In the genomic region with DNA sequence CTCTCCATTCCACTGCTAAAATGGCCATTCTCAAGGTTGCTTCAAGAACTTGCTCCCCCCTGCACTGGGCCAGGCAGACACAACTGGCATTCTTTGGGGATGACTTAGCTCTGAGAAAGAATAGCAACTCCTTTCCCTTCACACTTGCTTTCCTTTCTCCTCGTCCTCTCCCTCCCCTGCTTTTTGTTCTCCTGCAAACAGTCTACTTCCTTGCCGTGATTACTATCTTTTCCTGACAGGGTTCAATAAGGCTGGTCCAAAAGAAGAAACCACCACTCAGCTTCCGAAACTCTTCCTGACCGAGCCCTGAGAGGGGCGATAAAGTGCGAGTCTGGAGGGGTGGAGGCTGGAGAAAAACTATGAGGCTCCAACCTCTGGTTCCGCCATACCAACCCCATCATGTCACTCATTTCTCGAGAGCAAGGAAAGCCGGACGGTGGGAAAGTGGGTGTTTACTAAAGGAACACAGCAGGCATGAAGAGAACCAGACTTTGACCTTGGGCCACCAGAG, we compare ENCODE assay signal across 13 cellular contexts. TPM values are rescaled to one million over a fixed set of nuclear protein-coding genes. Genes with fewer than 3 reads are reported as not detected.
A peak's percentile ranks its signal among the peaks of the same experiment; 100 is the strongest.
DNase-seq lines count a peak whose midpoint lies in the region; ATAC-seq, FAIRE-seq and TF ChIP-seq lines count a peak whose summit lies in the region.
"Had no signal": no experiment of that assay in that cellular context is flagged by ENCODE, and none has a peak within 500 bp of the region (broad histone marks: within the 10 kb centered on the region; RNA-seq: fewer than 3 reads in every experiment).

No MANE protein-coding gene starts in this region.

- no peaks in the 10 kb centered on the region for H3K27me3 Mint-ChIP-seq in astrocyte (ENCODE audit: low read depth, unreplicated experiment)

- H3K36me3 Mint-ChIP-seq in astrocyte (ENCODE audit: low read depth, unreplicated experiment): peaks cover 38% of the 10 kb centered on the region
- H3K36me3 Mint-ChIP-seq: stimulated activated effector memory CD8-positive, alpha-beta T cell treated with anti-CD3 and anti-CD28 coated beads, Interleukin-12 subunit alpha, Interleukin-12 subunit beta, amount 100 ng/mL, for 72 hours had no signal

- no peak for TF ChIP-seq POLR2A in gastrocnemius medialis (IDR thresholded peaks at IDR 0.05)
- no peak for TF ChIP-seq POLR2A in ovary (IDR thresholded peaks at IDR 0.05)

- 44 to 53% (median 51%) methylated on average over 10 of the region's 10 CpGs for WGBS in ovary, 3 donors

- H3K9me3 ChIP-seq in astrocyte (ENCODE audit: insufficient read depth, low read depth, low read length) (no peaks in the 10 kb centered on the region), right atrium auricular region (no peaks in the 10 kb centered on the region), gastrocnemius medialis (no peaks in the 10 kb centered on the region), ovary (no peaks in the 10 kb centered on the region)
- H3K9me3 ChIP-seq: neutrophil had no signal

- DNase-seq in GM04504 (ENCODE audit: low read depth) (peak; percentile 21), astrocyte (ENCODE audit: low read depth) (peak; percentile 81), right atrium auricular region (ENCODE audit: low spot score) (no peak), gastrocnemius medialis (peak; percentile 1 to 14), ovary (no peak), posterior cingulate gyrus (no peak)
- DNase-seq: GF-D8, NCI-H1105 treated with DMSO at 0.1 percent for 48 hours, SHP77 had no signal

- no peak for ATAC-seq in gastrocnemius medialis
- no peak for ATAC-seq in HG02852 (IDR thresholded peaks at IDR 0.05; ENCODE audit: unreplicated experiment)
- no peak for ATAC-seq in GM18867 (IDR thresholded peaks at IDR 0.05; ENCODE audit: unreplicated experiment)
- ATAC-seq: stimulated activated effector memory CD8-positive, alpha-beta T cell treated with anti-CD3 and anti-CD28 coated beads, Interleukin-12 subunit alpha, Interleukin-12 subunit beta, amount 100 ng/mL, for 72 hours had no signal

- peak overlapping the region; percentile 86 for H3K27ac Mint-ChIP-seq in astrocyte (ENCODE audit: unreplicated experiment)
- H3K27ac Mint-ChIP-seq: stimulated activated effector memory CD8-positive, alpha-beta T cell treated with anti-CD3 and anti-CD28 coated beads, Interleukin-12 subunit alpha, Interleukin-12 subunit beta, amount 100 ng/mL, for 72 hours had no signal

- peaks cover 93% of the 10 kb centered on the region for H4K20me1 ChIP-seq in astrocyte (ENCODE audit: insufficient read depth, low read length)

- TF ChIP-seq EP300 in ovary (IDR thresholded peaks at IDR 0.05): no peak

- H2AFZ ChIP-seq in astrocyte (ENCODE audit: low read depth, low read length): no peak overlapping the region

- H3K27ac ChIP-seq in astrocyte (ENCODE audit: low read depth, low read length) (peak overlapping the region; percentile 100), right atrium auricular region (peak overlapping the region; percentile 96 to 100), gastrocnemius medialis (peak overlapping the region; percentile 21 to 99 (median 97)), ovary (no peak overlapping the region)
- H3K27ac ChIP-seq: neutrophil had no signal

- H3K4me3 ChIP-seq in astrocyte (ENCODE audit: insufficient read depth, low read depth, low read length) (peak overlapping the region; percentile 34), right atrium auricular region (no peak overlapping the region), gastrocnemius medialis (peak overlapping the region in 1 of 4 donors; percentile 2), ovary (no peak overlapping the region)

- peak overlapping the region; percentile 75 for H3K4me3 Mint-ChIP-seq in astrocyte (ENCODE audit: unreplicated experiment)
- H3K4me3 Mint-ChIP-seq: stimulated activated effector memory CD8-positive, alpha-beta T cell treated with anti-CD3 and anti-CD28 coated beads, Interleukin-12 subunit alpha, Interleukin-12 subunit beta, amount 100 ng/mL, for 72 hours had no signal

- H3K27me3 ChIP-seq in astrocyte (ENCODE audit: insufficient read depth, low read length) (no peaks in the 10 kb centered on the region), right atrium auricular region (no peaks in the 10 kb centered on the region), gastrocnemius medialis (no peaks in the 10 kb centered on the region), ovary (no peaks in the 10 kb centered on the region)

- H3K36me3 ChIP-seq in astrocyte (ENCODE audit: insufficient read depth, low read length) (peaks cover 65% of the 10 kb centered on the region), right atrium auricular region (peaks cover 71% of the 10 kb centered on the region), gastrocnemius medialis (peaks cover 0 to 18% of the 10 kb centered on the region in 2 donors), ovary (no peaks in the 10 kb centered on the region)
- H3K36me3 ChIP-seq: neutrophil had no signal

- in situ Hi-C loops in gastrocnemius medialis (cut with MboI; ENCODE audit: low sequenced_read_pairs in 4 of 4): no loop called here

- TF ChIP-seq CTCF in astrocyte (IDR thresholded peaks at IDR 0.05; ENCODE audit: insufficient read depth, low read depth, low read length) (no peak), right atrium auricular region (IDR thresholded peaks at IDR 0.05) (no peak), gastrocnemius medialis (IDR thresholded peaks at IDR 0.05 in 4 of 5, conservative IDR thresholded peaks at IDR 0.05 in 1 of 5) (no peak), ovary (IDR thresholded peaks at IDR 0.05) (no peak)

- FAIRE-seq in astrocyte (lab: Jason Lieb, UNC): peak; percentile 83

- H3K4me2 ChIP-seq in astrocyte (ENCODE audit: low read length): peak overlapping the region; percentile 100

- peaks cover 77% of the 10 kb centered on the region for H3K79me2 ChIP-seq in astrocyte (ENCODE audit: insufficient read depth, low read length)

- H3K9me3 Mint-ChIP-seq in astrocyte (ENCODE audit: unreplicated experiment): no peaks in the 10 kb centered on the region
- H3K9me3 Mint-ChIP-seq: stimulated activated effector memory CD8-positive, alpha-beta T cell treated with anti-CD3 and anti-CD28 coated beads, Interleukin-12 subunit alpha, Interleukin-12 subunit beta, amount 100 ng/mL, for 72 hours had no signal

- H3K4me1 Mint-ChIP-seq in astrocyte (ENCODE audit: low read depth, unreplicated experiment): peaks cover 50% of the 10 kb centered on the region

- intact Hi-C loops in gastrocnemius medialis (cut with DNase I; ENCODE audit: low total_unique reads) (loop anchor here (10.0 kb wide), 2 partner anchors 794 to 1644 kb away; a partner anchor contains a TSS), ovary (cut with DNase I) (loop anchor here in 1 of 4 donors (10.0 kb wide), 1 partner anchor 96 kb away; no protein-coding TSS in a partner anchor), posterior cingulate gyrus (cut with DNase I) (no loop called here)

- H3K9ac ChIP-seq in astrocyte (ENCODE audit: low read length): peak overlapping the region; percentile 100

- peaks cover 81% of the 10 kb centered on the region for H3K4me1 ChIP-seq in astrocyte (ENCODE audit: insufficient read depth, low read length)
- peaks cover 0 to 82% of the 10 kb centered on the region in 2 donors for H3K4me1 ChIP-seq in right atrium auricular region
- peaks cover 81 to 91% of the 10 kb centered on the region in 2 donors for H3K4me1 ChIP-seq in gastrocnemius medialis
- peaks cover 30% of the 10 kb centered on the region for H3K4me1 ChIP-seq in ovary (ENCODE audit: insufficient read depth)

RNA-seq across cellular contexts. Expression of a gene that starts 5.0 kb away (rescaled TPM):
- 150 and 197 TPM in 2 replicates for total RNA-seq in astrocyte
- total RNA-seq in right atrium auricular region: 100 to 1,000 TPM in 1 of 2 donors, 10 to 100 TPM in 1; 62.3 to 119 TPM
- total RNA-seq in gastrocnemius medialis: 10 to 100 TPM; 17.9 to 29.9 (median 20.6) TPM
- 10 to 100 TPM; 20.5 to 60.4 (median 44.8) TPM for total RNA-seq in ovary
- 10 to 100 TPM; 28.7 to 32.9 TPM for polyA plus RNA-seq in ovary

Comparison
In these comparisons a context has a peak if more than half of its experiments do, and no peak if none do; other contexts are left out.
1. DNase-seq: peak in GM04504 (single experiment), astrocyte (single experiment) and gastrocnemius medialis (2 of 2); none in right atrium auricular region (single experiment), ovary (0 of 5) and posterior cingulate gyrus (0 of 10).
2. H3K27ac ChIP-seq: peak in astrocyte (single experiment), right atrium auricular region (2 of 2) and gastrocnemius medialis (4 of 4); none in ovary (0 of 2).